ENCODE assay signal across 8 cellular contexts in genomic region chr16:1966460-1966859, GRCh38. TPM values are rescaled to one million over a fixed set of nuclear protein-coding genes. Genes with fewer than 3 reads are reported as not detected.
DNase-seq lines count a peak whose midpoint lies in the region; FAIRE-seq and TF ChIP-seq lines count a peak whose summit lies in the region.

Gene RNF151 (plus strand): TSS chr16:1966856. CDS start chr16:1966882, 26 bp downstream.

- H3K27ac Mint-ChIP-seq in nephron progenitor cell: peak within 1 kb of the TSS; percentile 59

- H3K9me3 ChIP-seq in BE2C (no peaks in the 10 kb centered on the region), duodenal mucosa (ENCODE audit: control insufficient read depth in 1 of 2, low read length in 2 of 2) (no peaks in the 10 kb centered on the region)

- peaks cover 5% of the 10 kb centered on the region for H3K27me3 Mint-ChIP-seq in nephron progenitor cell (ENCODE audit: low read depth, poor library complexity)

- H3K9ac ChIP-seq in duodenal mucosa (ENCODE audit: low read depth in 1 of 2, low read length in 2 of 2): peak within 1 kb of the TSS; percentile 88 to 94

- no peak within 1 kb of the TSS for H3K27ac ChIP-seq in duodenal mucosa (ENCODE audit: low read depth, low read length)

- H3K4me1 Mint-ChIP-seq in nephron progenitor cell: peaks cover 41% of the 10 kb centered on the region

- H3K27me3 ChIP-seq in BE2C (no peaks in the 10 kb centered on the region), duodenal mucosa (ENCODE audit: control insufficient read depth in 1 of 2, insufficient read depth in 2 of 2, low read length in 2 of 2) (no peaks in the 10 kb centered on the region)

- POLR2A ChIA-PET in HEK293T (lab: Yijun Ruan, JAX): interaction anchor here (0.9 to 4.6 kb wide), 6 partner anchors 11 to 189 kb away, joined by 3 to 95 read pairs (median 30); partner anchors contain the start of genes GFER, MSRB1, NOXO1 and TRAF7

- TF ChIP-seq CTCF in BE2C (IDR thresholded peaks at IDR 0.05; ENCODE audit: low read depth, low read length) (no peak), LNCaP clone FGC (IDR thresholded peaks at IDR 0.05; ENCODE audit: control insufficient read depth, extremely low read depth, insufficient read depth) (no peak), nephron progenitor cell (IDR thresholded peaks at IDR 0.05) (no peak)

- CTCF ChIA-PET in HEK293T (lab: Yijun Ruan, JAX): interaction anchor here (0.7 kb wide), 1 partner anchor 121 kb away, joined by 4 read pairs; no protein-coding TSS in a partner anchor

- no peak for TF ChIP-seq POLR2A in GM12892 (IDR thresholded peaks at IDR 0.05; ENCODE audit: low read depth, low read length)

- H3K4me1 ChIP-seq in BE2C: no peaks in the 10 kb centered on the region
- H3K4me1 ChIP-seq in duodenal mucosa (ENCODE audit: control insufficient read depth in 1 of 2, insufficient read depth in 2 of 2, low read length in 2 of 2): peaks cover 13 to 32% of the 10 kb centered on the region in 2 donors

- H3K4me3 ChIP-seq in BE2C (ENCODE audit: low read depth, low read length) (peak within 1 kb of the TSS; percentile 94), LNCaP clone FGC (ENCODE audit: low read depth, low read length) (peak within 1 kb of the TSS; percentile 96), duodenal mucosa (ENCODE audit: low read depth in 1 of 2, low read length in 2 of 2) (peak within 1 kb of the TSS; percentile 87 to 94)

- peak within 1 kb of the TSS; percentile 97 for H3K4me3 Mint-ChIP-seq in nephron progenitor cell

- FAIRE-seq in GM12892 (lab: Jason Lieb, UNC): no peak

- H3K36me3 Mint-ChIP-seq in nephron progenitor cell (ENCODE audit: low read depth): peaks cover 20% of the 10 kb centered on the region

- H3K9me3 Mint-ChIP-seq in nephron progenitor cell: no peaks in the 10 kb centered on the region

- DNase-seq in BE2C: no peak
- no peak for DNase-seq in LNCaP clone FGC (ENCODE audit: low read depth)
- DNase-seq in nephron progenitor cell: no peak
- DNase-seq in SKM-1 treated with dmso at 0.1 percent for 144 hours (lab: John Stamatoyannopoulos, UW; ENCODE audit: unreplicated experiment): no peak
- DNase-seq in amniotic stem cell (lab: John Stamatoyannopoulos, UW): no peak
- no peak for DNase-seq in GM12892 (ENCODE audit: insufficient read length)
- DNase-seq in HEK293T (ENCODE audit: extremely low spot score): no peak

- peaks cover 29% of the 10 kb centered on the region for H3K36me3 ChIP-seq in BE2C
- H3K36me3 ChIP-seq in duodenal mucosa (ENCODE audit: control insufficient read depth in 1 of 2, insufficient read depth in 2 of 2, low read length in 2 of 2): peaks cover 5 to 20% of the 10 kb centered on the region in 2 donors

TF ChIP-seq in HEK293T, 16 proteins besides CTCF, POLR2A, EP300 and RAD21:
- TF ChIP-seq HDGF (IDR thresholded peaks at IDR 0.05; ENCODE audit: borderline replicate concordance): no peak
- no peak for TF ChIP-seq SUZ12 (IDR thresholded peaks at IDR 0.05)
- TF ChIP-seq ELF4 (IDR thresholded peaks at IDR 0.05): no peak
- no peak for TF ChIP-seq BHLHE40 (IDR thresholded peaks at IDR 0.05; ENCODE audit: borderline replicate concordance)
- TF ChIP-seq LEF1 (IDR thresholded peaks at IDR 0.05; ENCODE audit: borderline replicate concordance): no peak

RNA-seq across cellular contexts. Expression of gene RNF151, which starts in this region (rescaled TPM):
- not detected for polyA plus RNA-seq in BE2C (2012; ENCODE audit: insufficient read depth, insufficient read length, low read depth)
- not detected for polyA plus RNA-seq in GM12892 (2012; ENCODE audit: missing spikeins)
